ENCODE assay signal across 24 cellular contexts in genomic region chr12:95908573-95908972, GRCh38. TPM values are rescaled to one million over a fixed set of nuclear protein-coding genes. Genes with fewer than 3 reads are reported as not detected.
DNase-seq lines count a peak whose midpoint lies in the region; ATAC-seq and TF ChIP-seq lines count a peak whose summit lies in the region.
"Had no signal": no experiment of that assay in that cellular context is flagged by ENCODE, and none has a peak within 500 bp of the region (broad histone marks: within the 10 kb centered on the region; RNA-seq: fewer than 3 reads in every experiment).

No MANE protein-coding gene starts in this region.

- peaks cover 19% of the 10 kb centered on the region for H3K27me3 Mint-ChIP-seq in activated T-helper 2 cell treated with anti-CD3 and anti-CD28 coated beads, Interferon-gamma antibody, Interleukin-2, Interleukin-4, amounts not matched to agents 10 μg/mL and 5 μg/mL and 100 μg/mL, durations not matched to agents 14 hours and 24 hours and 36 hours (ENCODE audit: low read depth)
- peaks cover 2% of the 10 kb centered on the region for H3K27me3 Mint-ChIP-seq in activated T-cell treated with anti-CD3 and anti-CD28 coated beads, Interleukin-2, amount 50 U/mL, for 4 hours (ENCODE audit: low read depth)

- no peak overlapping the region for H3K27ac ChIP-seq in fibroblast of lung (ENCODE audit: insufficient read depth, low read length)
- H3K27ac ChIP-seq: parathyroid adenoma, SJSA1, tibial artery had no signal

- H3K36me3 ChIP-seq in adipocyte (ENCODE audit: control insufficient read depth, insufficient read depth, low read length, severe bottlenecking) = no peaks in the 10 kb centered on the region
- H3K36me3 ChIP-seq in fibroblast of lung (ENCODE audit: control insufficient read depth, insufficient read depth, low read length) = no peaks in the 10 kb centered on the region
- H3K36me3 ChIP-seq: SJSA1, tibial artery had no signal

- H3K4me3 ChIP-seq in adipocyte (ENCODE audit: low read length) = no peak overlapping the region
- H3K4me3 ChIP-seq in fibroblast of lung (replicated peaks in 1 of 4; ENCODE audit: control extremely low read depth in 1 of 4, insufficient read depth in 1 of 4, low read depth in 3 of 4, low read length in 4 of 4) = no peak overlapping the region
- no peak overlapping the region for H3K4me3 ChIP-seq in skeletal muscle cell (ENCODE audit: low read depth, low read length)
- H3K4me3 ChIP-seq: SJSA1, tibial artery had no signal

- H3K4me1 Mint-ChIP-seq in activated T-helper 2 cell treated with anti-CD3 and anti-CD28 coated beads, Interferon-gamma antibody, Interleukin-2, Interleukin-4, amounts not matched to agents 10 μg/mL and 5 μg/mL and 100 μg/mL, durations not matched to agents 14 hours and 24 hours and 36 hours (ENCODE audit: low read depth) = no peaks in the 10 kb centered on the region
- no peaks in the 10 kb centered on the region for H3K4me1 Mint-ChIP-seq in activated T-cell treated with anti-CD3 and anti-CD28 coated beads, Interleukin-2, amount 50 U/mL, for 4 hours (ENCODE audit: low read depth)
- H3K4me1 Mint-ChIP-seq: activated CD4-positive, alpha-beta T cell treated with anti-CD3 and anti-CD28 coated beads, Interleukin-2, amount 10 ng/mL, durations not matched to agents 24 days and 14 days; activated CD8-positive, alpha-beta memory T cell treated with anti-CD3 and anti-CD28 coated beads, Interleukin-2, amount 10 ng/mL, durations not matched to agents 7 days and 5 days; activated naive CD8-positive, alpha-beta T cell treated with anti-CD3 and anti-CD28 coated beads for 36 hours; memory B cell had no signal

- no peak overlapping the region for H3K4me3 Mint-ChIP-seq in activated T-helper 2 cell treated with anti-CD3 and anti-CD28 coated beads, Interferon-gamma antibody, Interleukin-2, Interleukin-4, amounts not matched to agents 10 μg/mL and 5 μg/mL and 100 μg/mL, durations not matched to agents 14 hours and 24 hours and 36 hours (ENCODE audit: low read depth)
- no peak overlapping the region for H3K4me3 Mint-ChIP-seq in activated T-cell treated with anti-CD3 and anti-CD28 coated beads, Interleukin-2, amount 50 U/mL, for 4 hours
- H3K4me3 Mint-ChIP-seq: activated CD4-positive, alpha-beta T cell treated with anti-CD3 and anti-CD28 coated beads, Interleukin-2, amount 10 ng/mL, durations not matched to agents 24 days and 14 days; activated CD8-positive, alpha-beta memory T cell treated with anti-CD3 and anti-CD28 coated beads, Interleukin-2, amount 10 ng/mL, durations not matched to agents 7 days and 5 days; activated naive CD8-positive, alpha-beta T cell treated with anti-CD3 and anti-CD28 coated beads for 36 hours; memory B cell; T-helper 1 cell treated with Interleukin-12 subunit alpha and Interleukin-12 subunit beta and Interleukin-4 antibody, amounts not matched to agents 30 μg/mL and 1 μg/mL, for 36 hours had no signal

- no peak for TF ChIP-seq CTCF in fibroblast of lung (conservative IDR thresholded peaks at IDR 0.05 in 1 of 2, IDR thresholded peaks at IDR 0.05 in 1 of 2; ENCODE audit: low read depth in 1 of 2, low read length in 2 of 2)

- H2AFZ ChIP-seq in fibroblast of lung (ENCODE audit: low read length) = no peak overlapping the region
- H2AFZ ChIP-seq: parathyroid adenoma had no signal

- intact Hi-C loops in activated T-helper 2 cell treated with anti-CD3 and anti-CD28 coated beads, Interferon-gamma antibody, Interleukin-2, Interleukin-4, amounts not matched to agents 10 μg/mL and 5 μg/mL and 100 μg/mL, durations not matched to agents 14 hours and 24 hours and 36 hours (cut with micrococcal nuclease) = no loop called here

- no peak overlapping the region for H3K27ac Mint-ChIP-seq in activated T-helper 2 cell treated with anti-CD3 and anti-CD28 coated beads, Interferon-gamma antibody, Interleukin-2, Interleukin-4, amounts not matched to agents 10 μg/mL and 5 μg/mL and 100 μg/mL, durations not matched to agents 14 hours and 24 hours and 36 hours
- H3K27ac Mint-ChIP-seq: activated CD4-positive, alpha-beta T cell treated with anti-CD3 and anti-CD28 coated beads, Interleukin-2, amount 10 ng/mL, durations not matched to agents 24 days and 14 days; activated CD8-positive, alpha-beta memory T cell treated with anti-CD3 and anti-CD28 coated beads, Interleukin-2, amount 10 ng/mL, durations not matched to agents 7 days and 5 days; activated naive CD8-positive, alpha-beta T cell treated with anti-CD3 and anti-CD28 coated beads for 36 hours; memory B cell; T-helper 1 cell treated with Interleukin-12 subunit alpha and Interleukin-12 subunit beta and Interleukin-4 antibody, amounts not matched to agents 30 μg/mL and 1 μg/mL, for 36 hours had no signal

- DNase-seq in GM03348 (ENCODE audit: low spot score) (peak; percentile 25), adipocyte (ENCODE audit: low read depth) (peak; percentile 62), fibroblast of lung (ENCODE audit: low read depth in 2 of 2) (peak; percentile 50 to 58), skeletal muscle cell (ENCODE audit: low read depth) (peak; percentile 23)
- no peak for DNase-seq in stimulated activated CD8-positive, alpha-beta memory T cell treated with anti-CD3 and anti-CD28 coated beads, Interleukin-4, amount 100 ng/mL, for 48 hours
- DNase-seq in activated T-helper 2 cell treated with anti-CD3 and anti-CD28 coated beads, Interferon-gamma antibody, Interleukin-2, Interleukin-4, amounts not matched to agents 10 μg/mL and 5 μg/mL and 100 μg/mL, durations not matched to agents 14 hours and 24 hours and 36 hours (ENCODE audit: low spot score) = no peak
- no peak for DNase-seq in activated T-cell treated with anti-CD3 and anti-CD28 coated beads, Interleukin-2, amount 50 U/mL, for 4 hours
- DNase-seq: activated CD4-positive, alpha-beta T cell treated with anti-CD3 and anti-CD28 coated beads, Interleukin-2, amount 10 ng/mL, durations not matched to agents 24 days and 14 days; activated CD8-positive, alpha-beta memory T cell treated with anti-CD3 and anti-CD28 coated beads, Interleukin-2, amount 10 ng/mL, durations not matched to agents 7 days and 5 days; activated naive CD8-positive, alpha-beta T cell treated with anti-CD3 and anti-CD28 coated beads for 36 hours; cortex of kidney; DMS79 treated with DMSO at 0.1 percent for 48 hours; KBM-7; NCI-H2029; NCI-H446; stimulated activated CD4-positive, alpha-beta T cell treated with anti-CD3 and anti-CD28 coated beads, Interleukin-1b, Interleukin-23, amount 100 ng/mL, for 48 hours; stimulated activated naive CD4-positive, alpha-beta T cell; tibial artery had no signal

- peaks cover 3% of the 10 kb centered on the region for H3K9me3 Mint-ChIP-seq in activated T-helper 2 cell treated with anti-CD3 and anti-CD28 coated beads, Interferon-gamma antibody, Interleukin-2, Interleukin-4, amounts not matched to agents 10 μg/mL and 5 μg/mL and 100 μg/mL, durations not matched to agents 14 hours and 24 hours and 36 hours
- H3K9me3 Mint-ChIP-seq in activated T-cell treated with anti-CD3 and anti-CD28 coated beads, Interleukin-2, amount 50 U/mL, for 4 hours = peaks cover 3% of the 10 kb centered on the region
- H3K9me3 Mint-ChIP-seq: activated CD4-positive, alpha-beta T cell treated with anti-CD3 and anti-CD28 coated beads, Interleukin-2, amount 10 ng/mL, durations not matched to agents 24 days and 14 days; activated naive CD8-positive, alpha-beta T cell treated with anti-CD3 and anti-CD28 coated beads for 36 hours; memory B cell had no signal

- H3K4me2 ChIP-seq in fibroblast of lung (ENCODE audit: extremely low read depth, insufficient read depth, low read length) = no peak overlapping the region

- no peaks in the 10 kb centered on the region for H4K20me1 ChIP-seq in fibroblast of lung (ENCODE audit: control insufficient read depth, extremely low read depth, insufficient read depth, low read length)

- H3K9me3 ChIP-seq in adipocyte (ENCODE audit: control insufficient read depth, low read length) (peaks cover under 1% of the 10 kb centered on the region), fibroblast of lung (ENCODE audit: control insufficient read depth, insufficient read depth, low read depth, low read length) (no peaks in the 10 kb centered on the region)
- H3K9me3 ChIP-seq: SJSA1, tibial artery had no signal

- ATAC-seq in activated T-cell treated with anti-CD3 and anti-CD28 coated beads, Interleukin-2, amount 50 U/mL, for 4 hours = no peak
- ATAC-seq in GM21360 (IDR thresholded peaks at IDR 0.05; ENCODE audit: unreplicated experiment) = no peak
- ATAC-seq: activated CD8-positive, alpha-beta memory T cell treated with anti-CD3 and anti-CD28 coated beads, Interleukin-2, amount 10 ng/mL, durations not matched to agents 7 days and 5 days; Panc1 had no signal

- H3K27me3 ChIP-seq in adipocyte (replicated peaks; ENCODE audit: control insufficient read depth, insufficient read depth, low read length) = peaks cover 3% of the 10 kb centered on the region
- H3K27me3 ChIP-seq in fibroblast of lung (ENCODE audit: control insufficient read depth, insufficient read depth, low read length) = no peaks in the 10 kb centered on the region
- H3K27me3 ChIP-seq: tibial artery had no signal

- no peaks in the 10 kb centered on the region for H3K79me2 ChIP-seq in fibroblast of lung (ENCODE audit: control insufficient read depth, insufficient read depth, low read length)
- H3K79me2 ChIP-seq: parathyroid adenoma had no signal

- H3K36me3 Mint-ChIP-seq in activated T-helper 2 cell treated with anti-CD3 and anti-CD28 coated beads, Interferon-gamma antibody, Interleukin-2, Interleukin-4, amounts not matched to agents 10 μg/mL and 5 μg/mL and 100 μg/mL, durations not matched to agents 14 hours and 24 hours and 36 hours (ENCODE audit: low read depth) = no peaks in the 10 kb centered on the region
- no peaks in the 10 kb centered on the region for H3K36me3 Mint-ChIP-seq in activated T-cell treated with anti-CD3 and anti-CD28 coated beads, Interleukin-2, amount 50 U/mL, for 4 hours (ENCODE audit: insufficient read depth)
- H3K36me3 Mint-ChIP-seq: activated CD8-positive, alpha-beta memory T cell treated with anti-CD3 and anti-CD28 coated beads, Interleukin-2, amount 10 ng/mL, durations not matched to agents 7 days and 5 days; activated naive CD8-positive, alpha-beta T cell treated with anti-CD3 and anti-CD28 coated beads for 36 hours; memory B cell had no signal

- H3K4me1 ChIP-seq in adipocyte (ENCODE audit: control insufficient read depth, insufficient read depth, low read length) (peaks cover 4% of the 10 kb centered on the region), fibroblast of lung (ENCODE audit: control insufficient read depth, extremely low read depth, insufficient read depth, low read length) (no peaks in the 10 kb centered on the region)
- H3K4me1 ChIP-seq: parathyroid adenoma, SJSA1 had no signal

- H3K9ac ChIP-seq in adipocyte (ENCODE audit: low read length) (no peak overlapping the region), fibroblast of lung (ENCODE audit: insufficient read depth, low read length) (no peak overlapping the region)
- H3K9ac ChIP-seq: parathyroid adenoma had no signal

RNA-seq across cellular contexts. Expression of gene CCDC38, which starts 33.8 kb away (rescaled TPM):
- not detected in 2 replicates for total RNA-seq in fibroblast of lung
- 0.05 TPM in 1 of 2 replicates, not detected in the other for polyA plus RNA-seq in fibroblast of lung
- polyA plus RNA-seq in fibroblast of lung (2012) = not detected in 2 replicates
- not detected in 2 replicates for polyA minus RNA-seq in fibroblast of lung (ENCODE audit: low replicate concordance)
- total RNA-seq in activated T-helper 2 cell treated with anti-CD3 and anti-CD28 coated beads, Interferon-gamma antibody, Interleukin-2, Interleukin-4, amounts not matched to agents 10 μg/mL and 5 μg/mL and 100 μg/mL, durations not matched to agents 14 hours and 24 hours and 36 hours = 0.07 TPM in 1 of 2 replicates, not detected in the other
- total RNA-seq in activated T-cell treated with anti-CD3 and anti-CD28 coated beads, Interleukin-2, amount 50 U/mL, for 4 hours = under 1 TPM in 1 of 3 donors, not detected in 2; 0.33 TPM
- total RNA-seq: activated CD4-positive, alpha-beta T cell treated with anti-CD3 and anti-CD28 coated beads, Interleukin-2, amount 10 ng/mL, durations not matched to agents 24 days and 14 days had no signal

RNA-seq across cellular contexts. Expression of gene AMDHD1, which starts 34.6 kb away (rescaled TPM):
- total RNA-seq in fibroblast of lung = under 0.01 and 0.33 TPM in 2 replicates
- 0.08 and 0.25 TPM in 2 replicates for polyA plus RNA-seq in fibroblast of lung
- polyA plus RNA-seq in fibroblast of lung (2012) = 0.10 TPM in 1 of 2 replicates, not detected in the other
- polyA minus RNA-seq in fibroblast of lung (ENCODE audit: low replicate concordance) = not detected in 2 replicates
- 0.30 and 0.97 TPM in 2 replicates for total RNA-seq in activated T-helper 2 cell treated with anti-CD3 and anti-CD28 coated beads, Interferon-gamma antibody, Interleukin-2, Interleukin-4, amounts not matched to agents 10 μg/mL and 5 μg/mL and 100 μg/mL, durations not matched to agents 14 hours and 24 hours and 36 hours
- total RNA-seq in activated T-cell treated with anti-CD3 and anti-CD28 coated beads, Interleukin-2, amount 50 U/mL, for 4 hours = 1 to 10 TPM in 1 of 3 donors, under 1 TPM in 2; 0.95 to 1.5 (median 0.99) TPM

RNA-seq across cellular contexts. Expression of gene SNRPF, which starts 49.8 kb away (rescaled TPM):
- 11.3 and 14.2 TPM in 2 replicates for total RNA-seq in fibroblast of lung
- polyA plus RNA-seq in fibroblast of lung = 25.0 and 35.2 TPM in 2 replicates
- polyA plus RNA-seq in fibroblast of lung (2012) = 61.2 and 71.8 TPM in 2 replicates
- polyA minus RNA-seq in fibroblast of lung (ENCODE audit: low replicate concordance) = 6.0 and 6.4 TPM in 2 replicates
- 65.8 and 77.2 TPM in 2 replicates for total RNA-seq in activated T-helper 2 cell treated with anti-CD3 and anti-CD28 coated beads, Interferon-gamma antibody, Interleukin-2, Interleukin-4, amounts not matched to agents 10 μg/mL and 5 μg/mL and 100 μg/mL, durations not matched to agents 14 hours and 24 hours and 36 hours
- 10 to 100 TPM; 70.3 to 81.5 (median 79.7) TPM for total RNA-seq in activated T-cell treated with anti-CD3 and anti-CD28 coated beads, Interleukin-2, amount 50 U/mL, for 4 hours

Comparison
In these comparisons a context has a peak if more than half of its experiments do, and no peak if none do; other contexts are left out.
1. DNase-seq: peak in GM03348 (single experiment), adipocyte (single experiment), fibroblast of lung (2 of 2) and skeletal muscle cell (single experiment); none in stimulated activated CD8-positive, alpha-beta memory T cell treated with anti-CD3 and anti-CD28 coated beads, Interleukin-4, amount 100 ng/mL, for 48 hours (single experiment), activated T-helper 2 cell treated with anti-CD3 and anti-CD28 coated beads, Interferon-gamma antibody, Interleukin-2, Interleukin-4, amounts not matched to agents 10 μg/mL and 5 μg/mL and 100 μg/mL, durations not matched to agents 14 hours and 24 hours and 36 hours (single experiment) and activated T-cell treated with anti-CD3 and anti-CD28 coated beads, Interleukin-2, amount 50 U/mL, for 4 hours (single experiment).